In genomic region chr4:104966349-104967033, GRCh38 we compare ENCODE assay signal across 8 cellular contexts.
DNase-seq lines count a peak whose midpoint lies in the region; ATAC-seq, FAIRE-seq and TF ChIP-seq lines count a peak whose summit lies in the region.

No MANE protein-coding gene starts in this region.

- intact Hi-C loops in CD4-positive, alpha-beta T cell (cut with DNase I, micrococcal nuclease), result no loop called here
- intact Hi-C loops in left lung (cut with DNase I), result no loop called here

- POLR2A ChIA-PET in CD4-positive, alpha-beta T cell (lab: Charles Lee), result interaction anchor here (0.8 kb wide), 1 partner anchor 22 kb away, joined by 3 read pairs; no protein-coding TSS in a partner anchor
- POLR2A ChIA-PET in T-cell (lab: Charles Lee), result no interaction called here

- no peaks in the 10 kb centered on the region for H3K9me3 Mint-ChIP-seq in CD4-positive, alpha-beta T cell
- no peaks in the 10 kb centered on the region for H3K9me3 Mint-ChIP-seq in T-cell
- peaks cover 7% of the 10 kb centered on the region for H3K9me3 Mint-ChIP-seq in osteocyte (ENCODE audit: unreplicated experiment)

- H3K27ac Mint-ChIP-seq in CD4-positive, alpha-beta T cell, result peak overlapping the region; percentile 49
- H3K27ac Mint-ChIP-seq in T-cell (peak overlapping the region; percentile 88 to 91), osteocyte (ENCODE audit: unreplicated experiment) (no peak overlapping the region)

- no peak overlapping the region for H3K4me3 ChIP-seq in left lung

- peaks cover 13% of the 10 kb centered on the region for H3K4me1 Mint-ChIP-seq in CD4-positive, alpha-beta T cell (ENCODE audit: low read depth)
- H3K4me1 Mint-ChIP-seq in T-cell, result peaks cover 10 to 13% (median 12%) of the 10 kb centered on the region in 3 donors
- H3K4me1 Mint-ChIP-seq in osteocyte (ENCODE audit: unreplicated experiment), result no peaks in the 10 kb centered on the region

- CTCF ChIA-PET in CD4-positive, alpha-beta T cell (lab: Charles Lee), result no interaction called here
- CTCF ChIA-PET in T-cell (lab: Charles Lee), result interaction anchor here in 1 of 2 donors (0.5 kb wide), 1 partner anchor 107 kb away, joined by 5 read pairs; no protein-coding TSS in a partner anchor

- H3K27me3 Mint-ChIP-seq in CD4-positive, alpha-beta T cell, result no peaks in the 10 kb centered on the region
- H3K27me3 Mint-ChIP-seq in T-cell (no peaks in the 10 kb centered on the region), osteocyte (ENCODE audit: unreplicated experiment) (peaks cover 10% of the 10 kb centered on the region)

- H3K27me3 ChIP-seq in CD4-positive, alpha-beta T cell (ENCODE audit: control insufficient read depth, insufficient read depth, low read length), result no peaks in the 10 kb centered on the region
- no peaks in the 10 kb centered on the region for H3K27me3 ChIP-seq in left lung

- FAIRE-seq in GM19239 (lab: Jason Lieb, UNC), result peak; percentile 98

- H3K4me1 ChIP-seq in left lung, result peaks cover 6 to 18% of the 10 kb centered on the region in 2 donors

- no peak overlapping the region for H3K27ac ChIP-seq in CD4-positive, alpha-beta T cell (ENCODE audit: low read depth, low read length)
- H3K27ac ChIP-seq in left lung, result peak overlapping the region; percentile 45 to 73

- TF ChIP-seq CTCF in CD4-positive, alpha-beta T cell (IDR thresholded peaks at IDR 0.05), result no peak
- no peak for TF ChIP-seq CTCF in left lung (IDR thresholded peaks at IDR 0.05)
- TF ChIP-seq CTCF in osteocyte (IDR thresholded peaks at IDR 0.05), result no peak

- H3K4me3 Mint-ChIP-seq in CD4-positive, alpha-beta T cell, result peak overlapping the region; percentile 60
- peak overlapping the region; percentile 37 to 68 (median 67) for H3K4me3 Mint-ChIP-seq in T-cell
- H3K4me3 Mint-ChIP-seq in osteocyte (ENCODE audit: unreplicated experiment), result no peak overlapping the region

- H3K36me3 ChIP-seq in left lung, result no peaks in the 10 kb centered on the region

- no peaks in the 10 kb centered on the region for H3K36me3 Mint-ChIP-seq in CD4-positive, alpha-beta T cell (ENCODE audit: low read depth)
- H3K36me3 Mint-ChIP-seq in T-cell, result no peaks in the 10 kb centered on the region
- no peaks in the 10 kb centered on the region for H3K36me3 Mint-ChIP-seq in osteocyte (ENCODE audit: unreplicated experiment)

- no peak for DNase-seq in CD4-positive, alpha-beta T cell
- DNase-seq in GM19239 (ENCODE audit: insufficient read length, low spot score) (peak; percentile 46), T-cell (peak in 3 of 34 experiments; percentile 0 to 35 (median 4)), left lung (no peak), HUDEP-2 (lab: John Stamatoyannopoulos, UW; ENCODE audit: unreplicated experiment in 76 of 76) (no peak), osteocyte (ENCODE audit: extremely low spot score, unreplicated experiment) (no peak), activated gamma-delta T cell treated with Interleukin-2 at 50 U/mL for 16 hours (no peak)

- H3K9me3 ChIP-seq in CD4-positive, alpha-beta T cell (ENCODE audit: control insufficient read depth, low read length), result no peaks in the 10 kb centered on the region
- H3K9me3 ChIP-seq in left lung, result peaks cover 0 to 1% of the 10 kb centered on the region in 2 donors

- ATAC-seq in CD4-positive, alpha-beta T cell (ENCODE audit: poor library complexity), result peak; percentile 64
- ATAC-seq in HG03139 (IDR thresholded peaks at IDR 0.05; ENCODE audit: unreplicated experiment), result peak; percentile 96
- ATAC-seq in T-cell (replicated peaks in 1 of 4), result peak; percentile 79 to 98 (median 82)
- peak; percentile 91 for ATAC-seq in left lung
